8 cellular contexts compared by ENCODE assay signal in the genomic region with DNA sequence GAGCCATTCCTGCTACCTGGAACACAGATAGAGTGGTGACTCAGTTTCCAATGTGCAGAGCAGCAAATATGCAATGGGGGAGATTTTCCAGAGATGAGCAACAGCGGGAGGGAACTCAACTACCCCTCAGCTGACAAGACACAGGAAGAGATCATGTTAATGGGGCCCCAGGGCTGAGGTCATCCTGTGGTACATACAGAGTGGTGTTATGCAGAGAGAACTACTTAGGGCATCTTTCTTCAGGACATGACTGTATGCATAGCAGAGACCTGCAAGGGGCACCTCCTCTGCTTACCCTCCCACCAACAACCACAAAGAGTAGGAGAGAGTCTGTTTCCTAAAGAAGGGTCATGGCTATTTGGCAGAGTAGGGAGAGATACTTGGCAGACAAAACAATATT. TPM values are rescaled to one million over a fixed set of nuclear protein-coding genes. Genes with fewer than 3 reads are reported as not detected.
A peak's percentile ranks its signal among the peaks of the same experiment; 100 is the strongest.
DNase-seq lines count a peak whose midpoint lies in the region; ATAC-seq, FAIRE-seq and TF ChIP-seq lines count a peak whose summit lies in the region.

No MANE protein-coding gene starts in this region.

- H3K27me3 Mint-ChIP-seq in activated T-helper 17 cell treated with anti-CD3 and anti-CD28 coated beads, Interleukin-2, amount 50 U/mL, for 72 hours: no peaks in the 10 kb centered on the region

- WGBS in A549 (ENCODE audit: missing lambda C conversion rate): 79% methylated on average over 1 of the region's 1 CpG
- 79% methylated on average over 1 of the region's 1 CpG for WGBS in smooth muscle cell (ENCODE audit: low lambda C conversion rate)

- H3K27ac Mint-ChIP-seq in activated T-helper 17 cell treated with anti-CD3 and anti-CD28 coated beads, Interleukin-2, amount 50 U/mL, for 72 hours: no peak overlapping the region

- H3K4me1 Mint-ChIP-seq in activated T-helper 17 cell treated with anti-CD3 and anti-CD28 coated beads, Interleukin-2, amount 50 U/mL, for 72 hours: peaks cover 22% of the 10 kb centered on the region

- H3K4me1 ChIP-seq in A549 (no peaks in the 10 kb centered on the region), PC-3 (ENCODE audit: insufficient read depth, low read length) (no peaks in the 10 kb centered on the region), smooth muscle cell (ENCODE audit: low read depth) (no peaks in the 10 kb centered on the region)

- no peaks in the 10 kb centered on the region for H3K36me3 Mint-ChIP-seq in activated T-helper 17 cell treated with anti-CD3 and anti-CD28 coated beads, Interleukin-2, amount 50 U/mL, for 72 hours (ENCODE audit: low read depth)

- H2AFZ ChIP-seq in PC-3 (ENCODE audit: low read length) (no peak overlapping the region), smooth muscle cell (ENCODE audit: low read depth) (no peak overlapping the region)

- no peak for TF ChIP-seq EP300 in A549 (IDR thresholded peaks at IDR 0.05)

- no peaks in the 10 kb centered on the region for H3F3A ChIP-seq in PC-3 (ENCODE audit: low read length, unreplicated experiment)
- no peaks in the 10 kb centered on the region for H3F3A ChIP-seq in smooth muscle cell (ENCODE audit: low read depth)

- H3K36me3 ChIP-seq in PC-3 (ENCODE audit: low read depth, low read length) (no peaks in the 10 kb centered on the region), smooth muscle cell (ENCODE audit: low read depth) (no peaks in the 10 kb centered on the region)

- peak in 1 of 2 experiments; percentile 34; a peak in 4 of 6 replicates for ATAC-seq in A549
- ATAC-seq in GM19035 (IDR thresholded peaks at IDR 0.05; ENCODE audit: unreplicated experiment): peak; percentile 42
- ATAC-seq in HG03108 (IDR thresholded peaks at IDR 0.05; ENCODE audit: unreplicated experiment): peak; percentile 43
- ATAC-seq in activated T-helper 17 cell treated with anti-CD3 and anti-CD28 coated beads, Interleukin-2, amount 50 U/mL, for 72 hours (replicated peaks): peak; percentile 88
- ATAC-seq in PC-3: no peak

- no peak for TF ChIP-seq CTCF in A549 (IDR thresholded peaks at IDR 0.05)
- TF ChIP-seq CTCF in PC-3 (conservative IDR thresholded peaks at IDR 0.05; ENCODE audit: low read depth, low read length): no peak
- no peak for TF ChIP-seq CTCF in smooth muscle cell (IDR thresholded peaks at IDR 0.05; ENCODE audit: borderline replicate concordance, insufficient read depth, poor library complexity, severe bottlenecking)

- no peaks in the 10 kb centered on the region for H3K9me2 ChIP-seq in PC-3 (replicated peaks; ENCODE audit: low read length)

- H3K4me3 Mint-ChIP-seq in activated T-helper 17 cell treated with anti-CD3 and anti-CD28 coated beads, Interleukin-2, amount 50 U/mL, for 72 hours: peak overlapping the region; percentile 63

- no peaks in the 10 kb centered on the region for H3K9me3 Mint-ChIP-seq in activated T-helper 17 cell treated with anti-CD3 and anti-CD28 coated beads, Interleukin-2, amount 50 U/mL, for 72 hours

- POLR2A ChIA-PET in A549 (lab: Yijun Ruan, JAX) (no interaction called here), PC-3 (lab: Charles Lee; ENCODE audit: unreplicated experiment) (no interaction called here)

- intact Hi-C loops in PC-3 (cut with micrococcal nuclease): loop anchor here (10.0 kb wide), 1 partner anchor 346 kb away; no protein-coding TSS in a partner anchor

- no TSS peak for BruUV-seq in PC-3 (replicated peaks; lab: Mats Ljungman, UMichigan)

- H3K27me3 ChIP-seq in PC-3 (ENCODE audit: low read length) (no peaks in the 10 kb centered on the region), smooth muscle cell (ENCODE audit: low read depth) (no peaks in the 10 kb centered on the region)

- TF ChIP-seq POLR2A in A549 (IDR thresholded peaks at IDR 0.05; ENCODE audit: low read length): no peak

- DNase-seq in A549 (ENCODE audit: low read depth in 1 of 2, low spot score in 1 of 2): no peak
- no peak for DNase-seq in PC-3
- no peak for DNase-seq in effector CD4-positive, alpha-beta T cell
- DNase-seq in smooth muscle cell (lab: John Stamatoyannopoulos, UW; ENCODE audit: unreplicated experiment): no peak
- no peak for DNase-seq in NCI-H1092 (lab: John Stamatoyannopoulos, UW)

- H4K20me1 ChIP-seq in PC-3 (ENCODE audit: low read length): no peaks in the 10 kb centered on the region
- H4K20me1 ChIP-seq in smooth muscle cell (ENCODE audit: low read depth): no peaks in the 10 kb centered on the region

- H3K4me3 ChIP-seq in A549: no peak overlapping the region
- no peak overlapping the region for H3K4me3 ChIP-seq in PC-3 (ENCODE audit: low read length)
- no peak overlapping the region for H3K4me3 ChIP-seq in smooth muscle cell

- H3K27ac ChIP-seq in A549: no peak overlapping the region
- H3K27ac ChIP-seq in PC-3 (ENCODE audit: low read length): no peak overlapping the region
- H3K27ac ChIP-seq in smooth muscle cell (ENCODE audit: low read depth): no peak overlapping the region

- H3K79me2 ChIP-seq in PC-3 (ENCODE audit: low read length) (no peaks in the 10 kb centered on the region), smooth muscle cell (ENCODE audit: low read depth) (no peaks in the 10 kb centered on the region)

- no peaks in the 10 kb centered on the region for H3K9me3 ChIP-seq in A549
- H3K9me3 ChIP-seq in PC-3 (ENCODE audit: low read length): no peaks in the 10 kb centered on the region
- no peaks in the 10 kb centered on the region for H3K9me3 ChIP-seq in smooth muscle cell (replicated peaks; ENCODE audit: low read depth)

- CTCF ChIA-PET in A549 (lab: Yijun Ruan, JAX): no interaction called here
- CTCF ChIA-PET in PC-3 (lab: Charles Lee): no interaction called here

- H3K4me2 ChIP-seq in A549 (peak overlapping the region; percentile 54), PC-3 (ENCODE audit: low read length) (no peak overlapping the region), smooth muscle cell (no peak overlapping the region)

- FAIRE-seq in A549 (lab: Jason Lieb, UNC): no peak

- TF ChIP-seq RAD21 in A549 (conservative IDR thresholded peaks at IDR 0.05 in 1 of 2, IDR thresholded peaks at IDR 0.05 in 1 of 2): no peak

- no peak overlapping the region for H3K9ac ChIP-seq in PC-3 (ENCODE audit: low read length)
- H3K9ac ChIP-seq in smooth muscle cell (ENCODE audit: low read depth): no peak overlapping the region

TF ChIP-seq in A549, 52 proteins besides CTCF, POLR2A, EP300 and RAD21:
- TF ChIP-seq NPAS2 (CRISPR knock-in tag; IDR thresholded peaks at IDR 0.05; ENCODE audit: borderline replicate concordance) (no peak), ZC3H11A (IDR thresholded peaks at IDR 0.05) (no peak), FOSB (CRISPR knock-in tag; IDR thresholded peaks at IDR 0.05) (no peak), NR3C1 (IDR thresholded peaks at IDR 0.05) (no peak), ATOH8 (CRISPR knock-in tag; IDR thresholded peaks at IDR 0.05; ENCODE audit: low read depth) (no peak), USF2 (IDR thresholded peaks at IDR 0.05) (no peak), MYC (IDR thresholded peaks at IDR 0.05; ENCODE audit: borderline replicate concordance, low read length) (no peak), RCOR1 (IDR thresholded peaks at IDR 0.05; ENCODE audit: low read depth, low read length) (no peak)

RNA-seq across cellular contexts. Expression of gene TBC1D5, which starts 6.8 kb away (rescaled TPM):
- polyA plus RNA-seq in A549 (2011; rRNA removed): 67.3 and 72.2 TPM in 2 replicates
- polyA plus RNA-seq in A549 (2012; cell fraction: cytosol; rRNA removed): 14.4 and 19.6 TPM in 2 replicates
- polyA plus RNA-seq in A549 (2012; cell fraction: nucleus; rRNA removed): 13.1 and 15.2 TPM in 2 replicates
- polyA plus RNA-seq in A549 (2017; fragmentation: RNase III; extraction: RNeasy Plus Mini Kit Qiagen cat#74134 plus additional on column Dnase treatment): 36.7 to 40.5 TPM (median 39.8 TPM) in 3 replicates
- 65.0 and 68.7 TPM in 2 replicates for polyA minus RNA-seq in A549 (2011; rRNA and poly(A)+ RNA removed)
- 10 to 100 TPM; 43.9 to 53.2 TPM for total RNA-seq in activated T-helper 17 cell treated with anti-CD3 and anti-CD28 coated beads, Interleukin-2, amount 50 U/mL, for 72 hours
- total RNA-seq in PC-3 (2014; rRNA removed): 54.4 and 54.5 TPM in 2 replicates
- 35.3 and 54.0 TPM in 2 replicates for total RNA-seq in smooth muscle cell
- 12.1 and 14.6 TPM in 2 replicates for polyA plus RNA-seq in smooth muscle cell
